16 cellular contexts compared by ENCODE assay signal in genomic region chr20:46883847-46884246, GRCh38. TPM values are rescaled to one million over a fixed set of nuclear protein-coding genes. Genes with fewer than 3 reads are reported as not detected.
"Had no signal": no experiment of that assay in that cellular context is flagged by ENCODE, and none has a peak within 500 bp of the region (broad histone marks: within the 10 kb centered on the region; RNA-seq: fewer than 3 reads in every experiment).

No MANE protein-coding gene starts in this region.

- H3K27me3 ChIP-seq: colonic mucosa, gastrocnemius medialis had no signal

- H3K4me3 ChIP-seq: colonic mucosa, esophagus muscularis mucosa, gastrocnemius medialis, heart left ventricle had no signal

- DNase-seq: activated CD4-positive, alpha-beta memory T cell treated with anti-CD3 and anti-CD28 coated beads for 36 hours; activated CD4-positive, alpha-beta T cell treated with anti-CD3 and anti-CD28 coated beads for 1 hour; activated CD8-positive, alpha-beta memory T cell treated with anti-CD3 and anti-CD28 coated beads, Interleukin-2, amount 10 ng/mL, durations not matched to agents 7 days and 5 days; activated effector memory CD4-positive, alpha-beta T cell treated with Interleukin-2 at 50 U/mL for 16 hours; activated naive CD4-positive, alpha-beta T cell treated with anti-CD3 and anti-CD28 coated beads, Interleukin-2, amount 50 U/mL, for 16 hours; activated T-cell treated with anti-CD3 and anti-CD28 coated beads, Interleukin-2, amount 50 U/mL, for 1 hour; colonic mucosa; effector CD4-positive, alpha-beta T cell; gastrocnemius medialis; heart left ventricle; immature natural killer cell; mesendoderm had no signal

- H3K36me3 ChIP-seq: colonic mucosa, esophagus muscularis mucosa, gastrocnemius medialis, heart left ventricle had no signal

- ATAC-seq: activated CD8-positive, alpha-beta memory T cell treated with anti-CD3 and anti-CD28 coated beads, Interleukin-2, amount 10 ng/mL, durations not matched to agents 7 days and 5 days; gastrocnemius medialis; heart left ventricle; natural killer cell treated with Interleukin-12 subunit alpha and Interleukin-12 subunit beta and Interleukin-15 and Interleukin-18, amount 100 ng/mL, for 72 hours; stimulated activated effector memory CD8-positive, alpha-beta T cell treated with anti-CD3 and anti-CD28 coated beads, Interleukin-12 subunit alpha, Interleukin-12 subunit beta, amount 100 ng/mL, for 72 hours had no signal

- H3K9me3 ChIP-seq: colonic mucosa, esophagus muscularis mucosa, gastrocnemius medialis, heart left ventricle had no signal

- H3K36me3 Mint-ChIP-seq: activated CD4-positive, alpha-beta memory T cell treated with anti-CD3 and anti-CD28 coated beads for 36 hours; activated CD8-positive, alpha-beta memory T cell treated with anti-CD3 and anti-CD28 coated beads, Interleukin-2, amount 10 ng/mL, durations not matched to agents 7 days and 5 days; immature natural killer cell; natural killer cell treated with Interleukin-12 subunit alpha and Interleukin-12 subunit beta and Interleukin-15 and Interleukin-18, amount 100 ng/mL, for 72 hours; stimulated activated effector memory CD8-positive, alpha-beta T cell treated with anti-CD3 and anti-CD28 coated beads, Interleukin-12 subunit alpha, Interleukin-12 subunit beta, amount 100 ng/mL, for 72 hours had no signal

- H3K27ac ChIP-seq: colonic mucosa, esophagus muscularis mucosa, gastrocnemius medialis, heart left ventricle had no signal

- H3K27ac Mint-ChIP-seq: activated CD4-positive, alpha-beta memory T cell treated with anti-CD3 and anti-CD28 coated beads for 36 hours; activated CD8-positive, alpha-beta memory T cell treated with anti-CD3 and anti-CD28 coated beads, Interleukin-2, amount 10 ng/mL, durations not matched to agents 7 days and 5 days; immature natural killer cell; natural killer cell treated with Interleukin-12 subunit alpha and Interleukin-12 subunit beta and Interleukin-15 and Interleukin-18, amount 100 ng/mL, for 72 hours; stimulated activated effector memory CD8-positive, alpha-beta T cell treated with anti-CD3 and anti-CD28 coated beads, Interleukin-12 subunit alpha, Interleukin-12 subunit beta, amount 100 ng/mL, for 72 hours had no signal

- H3K9me3 Mint-ChIP-seq: activated CD4-positive, alpha-beta memory T cell treated with anti-CD3 and anti-CD28 coated beads for 36 hours; immature natural killer cell; natural killer cell treated with Interleukin-12 subunit alpha and Interleukin-12 subunit beta and Interleukin-15 and Interleukin-18, amount 100 ng/mL, for 72 hours; stimulated activated effector memory CD8-positive, alpha-beta T cell treated with anti-CD3 and anti-CD28 coated beads, Interleukin-12 subunit alpha, Interleukin-12 subunit beta, amount 100 ng/mL, for 72 hours had no signal

- H3K4me3 Mint-ChIP-seq: activated CD4-positive, alpha-beta memory T cell treated with anti-CD3 and anti-CD28 coated beads for 36 hours; activated CD8-positive, alpha-beta memory T cell treated with anti-CD3 and anti-CD28 coated beads, Interleukin-2, amount 10 ng/mL, durations not matched to agents 7 days and 5 days; immature natural killer cell; natural killer cell treated with Interleukin-12 subunit alpha and Interleukin-12 subunit beta and Interleukin-15 and Interleukin-18, amount 100 ng/mL, for 72 hours; stimulated activated effector memory CD8-positive, alpha-beta T cell treated with anti-CD3 and anti-CD28 coated beads, Interleukin-12 subunit alpha, Interleukin-12 subunit beta, amount 100 ng/mL, for 72 hours had no signal

- H3K4me1 ChIP-seq: colonic mucosa, gastrocnemius medialis had no signal

- H3K4me1 Mint-ChIP-seq: activated CD8-positive, alpha-beta memory T cell treated with anti-CD3 and anti-CD28 coated beads, Interleukin-2, amount 10 ng/mL, durations not matched to agents 7 days and 5 days; immature natural killer cell; stimulated activated effector memory CD8-positive, alpha-beta T cell treated with anti-CD3 and anti-CD28 coated beads, Interleukin-12 subunit alpha, Interleukin-12 subunit beta, amount 100 ng/mL, for 72 hours had no signal

RNA-seq across cellular contexts. Expression of gene EYA2, which starts 10.8 kb away (rescaled TPM):
- total RNA-seq: activated CD4-positive, alpha-beta memory T cell treated with anti-CD3 and anti-CD28 coated beads for 36 hours; activated CD8-positive, alpha-beta memory T cell treated with anti-CD3 and anti-CD28 coated beads, Interleukin-2, amount 10 ng/mL, durations not matched to agents 7 days and 5 days; osteocyte had no signal
- polyA plus RNA-seq: immature natural killer cell had no signal
